Comparison of ENCODE assay signal across 9 cellular contexts in genomic region chr10:122954731-122955050, GRCh38. TPM values are rescaled to one million over a fixed set of nuclear protein-coding genes. Genes with fewer than 3 reads are reported as not detected.
A peak's percentile ranks its signal among the peaks of the same experiment; 100 is the strongest.
DNase-seq lines count a peak whose midpoint lies in the region; ATAC-seq and TF ChIP-seq lines count a peak whose summit lies in the region.
"Had no signal": no experiment of that assay in that cellular context is flagged by ENCODE, and none has a peak within 500 bp of the region (broad histone marks: within the 10 kb centered on the region; RNA-seq: fewer than 3 reads in every experiment).

No MANE protein-coding gene starts in this region.

- TF ChIP-seq CTCF in HEK293 (tag by site-specific recombination; IDR thresholded peaks at IDR 0.05) (no peak), glutamatergic neuron (IDR thresholded peaks at IDR 0.05; ENCODE audit: partially characterized antibody, unreplicated experiment) (no peak)

- H3K9me3 Mint-ChIP-seq in glutamatergic neuron (ENCODE audit: unreplicated experiment): peaks cover 13% of the 10 kb centered on the region

- no peak for TF ChIP-seq POLR2A in erythroblast (IDR thresholded peaks at IDR 0.05; ENCODE audit: low read length)

- H3K27ac Mint-ChIP-seq in T-helper 17 cell (peak overlapping the region; percentile 12), glutamatergic neuron (ENCODE audit: unreplicated experiment) (no peak overlapping the region)

- H3K27ac ChIP-seq in HEK293 (ENCODE audit: extremely low read depth, low read depth, low read length) (no peak overlapping the region), skeletal muscle tissue (ENCODE audit: low read depth, low read length) (no peak overlapping the region)

- peaks cover 2% of the 10 kb centered on the region for H3K36me3 Mint-ChIP-seq in T-helper 17 cell (ENCODE audit: low read depth)
- H3K36me3 Mint-ChIP-seq in glutamatergic neuron (ENCODE audit: unreplicated experiment): no peaks in the 10 kb centered on the region

- H3K27me3 Mint-ChIP-seq in T-helper 17 cell (no peaks in the 10 kb centered on the region), glutamatergic neuron (ENCODE audit: unreplicated experiment) (peaks cover 6% of the 10 kb centered on the region)

- H3K4me1 ChIP-seq in HEK293 (ENCODE audit: control insufficient read depth, insufficient read depth, low read length) (peaks cover 2% of the 10 kb centered on the region; the same call in 1 of the 2 replicates), skeletal muscle tissue (ENCODE audit: control insufficient read depth in 3 of 3, insufficient read depth in 3 of 3, low read length in 3 of 3) (peaks cover 8 to 12% (median 11%) of the 10 kb centered on the region in 3 donors)

- H3K9me3 ChIP-seq in HEK293 (ENCODE audit: control insufficient read depth, insufficient read depth, low read depth, low read length) (no peaks in the 10 kb centered on the region), T-helper 17 cell (ENCODE audit: control insufficient read depth, low read length, poor library complexity, severe bottlenecking) (no peaks in the 10 kb centered on the region), skeletal muscle tissue (ENCODE audit: control insufficient read depth in 3 of 3, low read length in 3 of 3) (no peaks in the 10 kb centered on the region)

- ATAC-seq in T-helper 17 cell: no peak
- ATAC-seq in HG03039 (IDR thresholded peaks at IDR 0.05; ENCODE audit: unreplicated experiment): no peak

- H3K4me3 Mint-ChIP-seq in T-helper 17 cell (peak overlapping the region; percentile 85), glutamatergic neuron (ENCODE audit: unreplicated experiment) (peak overlapping the region; percentile 95)

- DNase-seq in T-helper 17 cell (no peak), glutamatergic neuron (no peak), activated gamma-delta T cell treated with Interleukin-2 at 50 U/mL for 16 hours (no peak), erythroblast (lab: John Stamatoyannopoulos, UW) (no peak)
- DNase-seq in activated CD8-positive, alpha-beta memory T cell treated with anti-CD3 and anti-CD28 coated beads, Interleukin-2, amount 50 U/mL, for 4 hours: no peak

- CTCF ChIA-PET in HEK293 (lab: Yijun Ruan, JAX): no interaction called here

- H3K4me3 ChIP-seq in HEK293 (ENCODE audit: low read depth, low read length): peak overlapping the region; percentile 21; the same call in 1 of the 2 replicates
- H3K4me3 ChIP-seq in skeletal muscle tissue (ENCODE audit: low read length in 3 of 3): peak overlapping the region; percentile 83 to 89 (median 86)

- no peak overlapping the region for H3K9ac ChIP-seq in skeletal muscle tissue (ENCODE audit: low read depth in 1 of 3, low read length in 3 of 3)

- peaks cover 17% of the 10 kb centered on the region for H3K4me1 Mint-ChIP-seq in T-helper 17 cell
- peaks cover 3% of the 10 kb centered on the region for H3K4me1 Mint-ChIP-seq in glutamatergic neuron (ENCODE audit: low read depth, unreplicated experiment)

- no peaks in the 10 kb centered on the region for H3K27me3 ChIP-seq in skeletal muscle tissue (ENCODE audit: control insufficient read depth in 3 of 3, insufficient read depth in 3 of 3, low read length in 3 of 3)

- H3K36me3 ChIP-seq in HEK293 (ENCODE audit: control insufficient read depth in 2 of 2, insufficient read depth in 1 of 2, low read length in 2 of 2) (peaks cover 5 to 17% of the 10 kb centered on the region in 2 experiments), skeletal muscle tissue (ENCODE audit: control insufficient read depth in 3 of 3, insufficient read depth in 3 of 3, low read length in 3 of 3) (peaks cover 0 to 8% (median 4%) of the 10 kb centered on the region in 3 donors)

- POLR2A ChIA-PET in HEK293 (lab: Yijun Ruan, JAX): interaction anchor here (0.8 to 1.6 kb wide), 4 partner anchors 9 to 199 kb away, joined by 3 to 6 read pairs (median 5); partner anchors contain the start of genes BUB3 and PSTK

TF ChIP-seq in HEK293, 187 proteins besides CTCF, POLR2A, EP300 and RAD21:
- TF ChIP-seq ZNF707 (tag by site-specific recombination; IDR thresholded peaks at IDR 0.05): 0 out of 2 replicates have a peak, but pooled peaks have one; percentile 7
- TF ChIP-seq ZBTB1 (tag by site-specific recombination; IDR thresholded peaks at IDR 0.05): no peak
- TF ChIP-seq ZNF394 (tag by site-specific recombination; IDR thresholded peaks at IDR 0.05; ENCODE audit: borderline replicate concordance): no peak
- TF ChIP-seq ZNF792 (tag by site-specific recombination; IDR thresholded peaks at IDR 0.05): peak; percentile 22; the same call in 1 of the 2 replicates
- peak; percentile 35 for TF ChIP-seq SETDB1 (IDR thresholded peaks at IDR 0.05; ENCODE audit: insufficient read length, low read length)
- 0 out of 2 replicates have a peak, but pooled peaks have one; percentile 4 for TF ChIP-seq ZNF133 (tag by site-specific recombination; IDR thresholded peaks at IDR 0.05)
- TF ChIP-seq KLF9 (tag by site-specific recombination; IDR thresholded peaks at IDR 0.05; ENCODE audit: low read depth): no peak

RNA-seq across cellular contexts. Expression of gene C10orf88, which starts 0.7 kb away (rescaled TPM):
- total RNA-seq in T-helper 17 cell (1 to 10 TPM; 5.7 to 6.8 TPM), glutamatergic neuron (ENCODE audit: unreplicated experiment) (14.0 TPM), skeletal muscle tissue (12.5 TPM)

RNA-seq across cellular contexts. Expression of gene PSTK, which starts 25.5 kb away (rescaled TPM):
- 10 to 100 TPM; 10.3 to 10.5 TPM for total RNA-seq in T-helper 17 cell
- 3.8 TPM for total RNA-seq in glutamatergic neuron (ENCODE audit: unreplicated experiment)
- 5.7 TPM for total RNA-seq in skeletal muscle tissue

RNA-seq across cellular contexts. Expression of gene FAM24A, which starts 44.3 kb away (rescaled TPM):
- total RNA-seq in T-helper 17 cell (not detected), glutamatergic neuron (ENCODE audit: unreplicated experiment) (not detected), skeletal muscle tissue (not detected)
- total RNA-seq: renal cortical epithelial cell had no signal

RNA-seq across cellular contexts. Expression of gene IKZF5, which starts 53.9 kb away (rescaled TPM):
- total RNA-seq in T-helper 17 cell (10 to 100 TPM; 35.7 to 56.1 TPM), glutamatergic neuron (ENCODE audit: unreplicated experiment) (9.5 TPM), skeletal muscle tissue (4.7 TPM)

RNA-seq across cellular contexts. Expression of gene ACADSB, which starts 54.1 kb away (rescaled TPM):
- total RNA-seq in T-helper 17 cell (10 to 100 TPM; 19.8 to 24.0 TPM), glutamatergic neuron (ENCODE audit: unreplicated experiment) (9.9 TPM), skeletal muscle tissue (6.8 TPM)
